ENCODE assay signal across 22 cellular contexts in genomic region chr2:27038012-27038411, GRCh38.
"Had no signal": no experiment of that assay in that cellular context is flagged by ENCODE, and none has a peak within 500 bp of the region (broad histone marks: within the 10 kb centered on the region; RNA-seq: fewer than 3 reads in every experiment).

No MANE protein-coding gene starts in this region.

- H3K9me3 ChIP-seq: SJSA1 had no signal

- H3K4me3 ChIP-seq: SJSA1, SK-N-MC had no signal

- FAIRE-seq: RCC 7860 had no signal

- H3K4me2 ChIP-seq: KMS-11 had no signal

- DNase-seq: IMR-90, Kasumi-1, MM.1S, NCI-H1092 treated with DMSO at 0.1 percent for 48 hours, NCI-H1436, NCI-H187, NCI-H2029, NCI-H2081 treated with DMSO at 0.1 percent for 48 hours, NCI-H2171, NCI-H226, NCI-H446, NCI-H510A, NCI-H524 treated with DMSO at 0.1 percent for 48 hours, NCI-H69, NCI-H774, Right ventricle myocardium superior, RPMI8226, SIG-M5 had no signal

- H3K27me3 ChIP-seq: SJSA1 had no signal

- H3K27ac ChIP-seq: KMS-11, SJSA1, SK-N-MC had no signal

- H3K9ac ChIP-seq: KMS-11 had no signal
